Comparison of ENCODE assay signal across 22 cellular contexts in the genomic region with DNA sequence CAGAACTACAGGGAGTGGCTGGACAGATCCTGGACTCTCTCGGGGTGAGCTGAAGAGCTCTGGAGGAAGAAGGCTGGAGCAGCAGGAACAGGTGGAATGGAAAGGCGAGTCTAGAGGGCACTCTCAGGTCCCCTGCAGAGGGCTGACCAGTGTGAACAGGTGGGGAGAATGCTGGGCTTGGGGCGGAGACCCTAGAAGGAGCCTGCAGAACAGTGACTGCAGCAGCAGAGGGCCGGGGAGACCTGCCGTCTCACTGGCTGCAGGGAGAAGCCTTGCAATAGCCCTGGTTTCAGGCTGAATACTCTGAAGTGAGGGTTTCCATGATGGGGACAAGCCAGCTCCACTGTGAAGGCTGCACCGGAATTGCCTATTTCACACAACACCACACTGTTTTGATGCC.
"Had no signal": no experiment of that assay in that cellular context is flagged by ENCODE, and none has a peak within 500 bp of the region (broad histone marks: within the 10 kb centered on the region; RNA-seq: fewer than 3 reads in every experiment).

No MANE protein-coding gene starts in this region.

- H3K27ac Mint-ChIP-seq: immature natural killer cell; naive thymus-derived CD8-positive, alpha-beta T cell had no signal

- H3K36me3 Mint-ChIP-seq: immature natural killer cell; naive thymus-derived CD8-positive, alpha-beta T cell had no signal

- DNase-seq: cortex of kidney; dorsolateral prefrontal cortex; effector CD8-positive, alpha-beta T cell; heart right ventricle; hypothalamus; immature natural killer cell; left cardiac atrium; left ventricle myocardium superior; mucosa of descending colon; naive thymus-derived CD8-positive, alpha-beta T cell; posterior cingulate gyrus; spleen; stimulated activated CD4-positive, alpha-beta T cell treated with anti-CD3 and anti-CD28 coated beads, Interleukin-15, amount 100 ng/mL, for 24 hours; stimulated activated CD4-positive, alpha-beta T cell treated with anti-CD3 and anti-CD28 coated beads, Interleukin-1b, Interleukin-23, amount 100 ng/mL, for 48 hours; stimulated activated CD4-positive, alpha-beta T cell treated with anti-CD3 and anti-CD28 coated beads, Interleukin-4, amount 100 ng/mL, for 24 hours; stimulated activated naive CD4-positive, alpha-beta T cell; stomach; substantia nigra; transverse colon had no signal

- H3K27ac ChIP-seq: dorsolateral prefrontal cortex, heart right ventricle, spleen, stomach, thoracic aorta, transverse colon had no signal

- H3K36me3 ChIP-seq: heart right ventricle, spleen, stomach, thoracic aorta, transverse colon had no signal

- H3K4me1 ChIP-seq: heart right ventricle, spleen, stomach, transverse colon had no signal

- ATAC-seq: esophagus mucosa; heart right ventricle; left cardiac atrium; left ventricle myocardium superior; mucosa of descending colon; naive thymus-derived CD8-positive, alpha-beta T cell; sciatic nerve had no signal

- H3K9me3 ChIP-seq: heart right ventricle, thoracic aorta, transverse colon had no signal

- H3K27me3 ChIP-seq: heart right ventricle, spleen, stomach, transverse colon had no signal

- H3K4me1 Mint-ChIP-seq: immature natural killer cell; naive thymus-derived CD8-positive, alpha-beta T cell had no signal

- H3K4me3 ChIP-seq: dorsolateral prefrontal cortex, heart right ventricle, mucosa of descending colon, spleen, stomach, thoracic aorta, transverse colon had no signal

- H3K4me3 Mint-ChIP-seq: immature natural killer cell; naive thymus-derived CD8-positive, alpha-beta T cell had no signal
